18 cellular contexts compared by ENCODE assay signal in genomic region chr17:80473701-80474100, GRCh38. TPM values are rescaled to one million over a fixed set of nuclear protein-coding genes. Genes with fewer than 3 reads are reported as not detected.
"Had no signal": no experiment of that assay in that cellular context is flagged by ENCODE, and none has a peak within 500 bp of the region (broad histone marks: within the 10 kb centered on the region; RNA-seq: fewer than 3 reads in every experiment).

No MANE protein-coding gene starts in this region.

- H3K27ac Mint-ChIP-seq: activated naive CD8-positive, alpha-beta T cell; activated T-cell treated with anti-CD3 and anti-CD28 coated beads, Interleukin-2, amount 50 U/mL, for 72 hours; neural progenitor cell had no signal

- H3K36me3 Mint-ChIP-seq: activated naive CD8-positive, alpha-beta T cell had no signal

- H3K9me3 Mint-ChIP-seq: activated T-cell treated with anti-CD3 and anti-CD28 coated beads, Interleukin-2, amount 50 U/mL, for 72 hours; naive thymus-derived CD4-positive, alpha-beta T cell; neural progenitor cell had no signal

- H3K9me3 ChIP-seq: mucosa of descending colon, prostate gland, upper lobe of left lung had no signal

- DNase-seq: activated CD4-positive, alpha-beta T cell treated with anti-CD3 and anti-CD28 coated beads for 4 hours; activated CD8-positive, alpha-beta memory T cell treated with anti-CD3 and anti-CD28 coated beads, Interleukin-2, amount 50 U/mL, for 48 hours; activated gamma-delta T cell; activated T-cell treated with anti-CD3 and anti-CD28 coated beads, Interleukin-2, amount 50 U/mL, for 72 hours; foreskin fibroblast; mesenchymal stem cell; mucosa of descending colon; naive thymus-derived CD4-positive, alpha-beta T cell; stimulated activated naive CD8-positive, alpha-beta T cell treated with anti-CD3 and anti-CD28 coated beads, Interleukin-15, Interleukin-2, amounts not matched to agents 100 U/mL and 50 U/mL, for 24 hours; T-helper 2 cell; WERI-Rb-1 had no signal

- H3K36me3 ChIP-seq: cardiac muscle cell, neural progenitor cell, prostate gland, upper lobe of left lung had no signal

- H3K9ac ChIP-seq: neural progenitor cell had no signal

- H2AFZ ChIP-seq: neural progenitor cell had no signal

- H3K27ac ChIP-seq: cardiac muscle cell, neural progenitor cell, prostate gland, skin epidermis, upper lobe of left lung had no signal

- H3K4me3 ChIP-seq: cardiac muscle cell, mucosa of descending colon, neural progenitor cell, prostate gland, skin epidermis had no signal

- ATAC-seq: mucosa of descending colon; right cardiac atrium; stimulated activated naive CD8-positive, alpha-beta T cell treated with anti-CD3 and anti-CD28 coated beads, Interleukin-15, Interleukin-2, amounts not matched to agents 100 U/mL and 50 U/mL, for 24 hours had no signal

RNA-seq across cellular contexts. Expression of gene NPTX1, which starts 2.7 kb away (rescaled TPM):
- total RNA-seq: cardiac muscle cell, right cardiac atrium had no signal
- polyA plus RNA-seq: cardiac muscle cell; naive thymus-derived CD4-positive, alpha-beta T cell had no signal
